Comparison of ENCODE assay signal across 8 cellular contexts in the genomic region with DNA sequence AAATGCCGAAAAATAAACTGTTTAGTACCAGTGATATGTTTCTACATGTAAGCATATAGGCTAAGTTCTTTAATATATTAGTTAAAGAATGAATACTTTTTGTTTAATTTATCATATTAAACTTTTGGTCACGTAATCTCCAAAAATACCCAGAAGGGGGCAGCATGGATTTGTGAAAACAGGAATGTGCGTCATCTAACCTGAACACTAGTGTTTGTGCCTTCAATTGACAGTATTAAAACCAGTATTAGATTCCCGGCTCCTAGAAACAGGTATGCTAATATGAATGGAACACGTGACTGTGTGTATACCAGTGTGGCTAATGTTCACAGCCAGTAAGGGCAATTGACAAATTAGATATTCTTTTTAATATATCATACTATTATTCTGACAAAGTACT. TPM values are rescaled to one million over a fixed set of nuclear protein-coding genes. Genes with fewer than 3 reads are reported as not detected.
DNase-seq lines count a peak whose midpoint lies in the region; ATAC-seq and TF ChIP-seq lines count a peak whose summit lies in the region.

No MANE protein-coding gene starts in this region.

- DNase-seq in stimulated activated CD8-positive, alpha-beta memory T cell treated with anti-CD3 and anti-CD28 coated beads, Interleukin-12 subunit alpha, Interleukin-12 subunit beta, amount 100 ng/mL, for 1 hour (ENCODE audit: low read depth): peak; percentile 6
- DNase-seq in stimulated activated CD8-positive, alpha-beta memory T cell treated with anti-CD3 and anti-CD28 coated beads, Interleukin-4, amount 100 ng/mL, for 48 hours: no peak
- peak; percentile 10 to 57 for DNase-seq in foreskin fibroblast
- DNase-seq in testis: peak; percentile 33
- DNase-seq in activated effector memory CD4-positive, alpha-beta T cell treated with anti-CD3 and anti-CD28 coated beads, Interleukin-2, amount 50 U/mL, for 16 hours: no peak
- DNase-seq in stomach: no peak

- no peaks in the 10 kb centered on the region for H3K79me2 ChIP-seq in Loucy (ENCODE audit: insufficient read depth, low read length)

- TF ChIP-seq CTCF in Loucy (conservative IDR thresholded peaks at IDR 0.05; ENCODE audit: low read length) (peak; percentile 55), foreskin fibroblast (IDR thresholded peaks at IDR 0.05; ENCODE audit: low read depth, low read length) (peak; percentile 41), testis (IDR thresholded peaks at IDR 0.05) (peak in 2 of 3 experiments; percentile 21 to 46), stomach (IDR thresholded peaks at IDR 0.05) (peak in 2 of 7 experiments; percentile 12 to 21)

- no peak overlapping the region for H2AFZ ChIP-seq in Loucy (ENCODE audit: low read length)

- H3K4me3 ChIP-seq in Loucy (ENCODE audit: low read length, poor library complexity, severe bottlenecking) (no peak overlapping the region), foreskin fibroblast (ENCODE audit: low read depth in 1 of 2, low read length in 2 of 2) (no peak overlapping the region), testis (no peak overlapping the region), stomach (no peak overlapping the region)

- H3K27ac ChIP-seq in testis: no peak overlapping the region
- no peak overlapping the region for H3K27ac ChIP-seq in stomach

- H3K36me3 ChIP-seq in Loucy (ENCODE audit: insufficient read depth, low read length) (no peaks in the 10 kb centered on the region), testis (ENCODE audit: low read depth, missing control alignments) (no peaks in the 10 kb centered on the region), stomach (peaks cover 0 to 7% (median under 1%) of the 10 kb centered on the region in 4 donors)

- no peaks in the 10 kb centered on the region for H3K9me2 ChIP-seq in Loucy (replicated peaks; ENCODE audit: low read depth, low read length)

- TF ChIP-seq EP300 in stomach (IDR thresholded peaks at IDR 0.05): no peak

- WGBS in testis, 2 donors: 60 to 69% methylated on average over 5 of the region's 5 CpGs
- WGBS in stomach, 5 donors: 37 to 50% (median 42%) methylated on average over 5 of the region's 5 CpGs

- peak; percentile 47; the same call in 1 of the 3 replicates for ATAC-seq in SK-N-SH treated with all-trans-retinoic acid at 6 μM for 48 hours

- no peaks in the 10 kb centered on the region for H3K9me3 ChIP-seq in Loucy (ENCODE audit: insufficient read depth, low read depth, low read length)
- H3K9me3 ChIP-seq in testis: no peaks in the 10 kb centered on the region
- no peaks in the 10 kb centered on the region for H3K9me3 ChIP-seq in stomach

- H3K4me1 ChIP-seq in Loucy (ENCODE audit: insufficient read depth, low read length, poor library complexity, severe bottlenecking) (no peaks in the 10 kb centered on the region), testis (no peaks in the 10 kb centered on the region), stomach (no peaks in the 10 kb centered on the region)

- no peaks in the 10 kb centered on the region for H3K27me3 ChIP-seq in Loucy (ENCODE audit: insufficient read depth, low read length, poor library complexity, severe bottlenecking)
- H3K27me3 ChIP-seq in testis: no peaks in the 10 kb centered on the region
- no peaks in the 10 kb centered on the region for H3K27me3 ChIP-seq in stomach

- H4K20me1 ChIP-seq in Loucy (ENCODE audit: insufficient read depth, low read length, poor library complexity, severe bottlenecking): no peaks in the 10 kb centered on the region

- H3K4me2 ChIP-seq in Loucy (ENCODE audit: low read depth, low read length, poor library complexity, severe bottlenecking): no peak overlapping the region

- intact Hi-C loops in testis (cut with DNase I; ENCODE audit: low total_unique reads): no loop called here
- intact Hi-C loops in stomach (cut with DNase I; ENCODE audit: low total_unique reads): no loop called here

- H3K9ac ChIP-seq in Loucy (ENCODE audit: low read depth, low read length, poor library complexity, severe bottlenecking): no peak overlapping the region

- H3F3A ChIP-seq in Loucy (ENCODE audit: low read depth): no peaks in the 10 kb centered on the region

- TF ChIP-seq POLR2A in testis (IDR thresholded peaks at IDR 0.05) (no peak), stomach (IDR thresholded peaks at IDR 0.05) (no peak)

TF ChIP-seq in SK-N-SH treated with all-trans-retinoic acid at 6 μM for 48 hours, 23 proteins besides CTCF, POLR2A, EP300 and RAD21:
- TF ChIP-seq ZNF70 (CRISPR knock-in tag; IDR thresholded peaks at IDR 0.05) (no peak), BACH2 (CRISPR knock-in tag; IDR thresholded peaks at IDR 0.05; ENCODE audit: borderline replicate concordance) (no peak), TCF4 (CRISPR knock-in tag; IDR thresholded peaks at IDR 0.05; ENCODE audit: borderline replicate concordance) (no peak), OSR1 (CRISPR knock-in tag; IDR thresholded peaks at IDR 0.05) (no peak), SNAI2 (CRISPR knock-in tag; IDR thresholded peaks at IDR 0.05) (no peak), RARB (CRISPR knock-in tag; IDR thresholded peaks at IDR 0.05) (no peak), ZNF8 (CRISPR knock-in tag; IDR thresholded peaks at IDR 0.05) (no peak), PPARA (CRISPR knock-in tag; IDR thresholded peaks at IDR 0.05; ENCODE audit: borderline replicate concordance) (no peak)
- TF ChIP-seq, protein P1, sequence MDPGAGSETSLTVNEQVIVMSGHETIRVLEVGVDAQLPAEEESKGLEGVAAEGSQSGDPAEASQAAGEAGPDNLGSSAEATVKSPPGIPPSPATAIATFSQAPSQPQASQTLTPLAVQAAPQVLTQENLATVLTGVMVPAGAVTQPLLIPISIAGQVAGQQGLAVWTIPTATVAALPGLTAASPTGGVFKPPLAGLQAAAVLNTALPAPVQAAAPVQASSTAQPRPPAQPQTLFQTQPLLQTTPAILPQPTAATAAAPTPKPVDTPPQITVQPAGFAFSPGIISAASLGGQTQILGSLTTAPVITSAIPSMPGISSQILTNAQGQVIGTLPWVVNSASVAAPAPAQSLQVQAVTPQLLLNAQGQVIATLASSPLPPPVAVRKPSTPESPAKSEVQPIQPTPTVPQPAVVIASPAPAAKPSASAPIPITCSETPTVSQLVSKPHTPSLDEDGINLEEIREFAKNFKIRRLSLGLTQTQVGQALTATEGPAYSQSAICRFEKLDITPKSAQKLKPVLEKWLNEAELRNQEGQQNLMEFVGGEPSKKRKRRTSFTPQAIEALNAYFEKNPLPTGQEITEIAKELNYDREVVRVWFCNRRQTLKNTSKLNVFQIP (CRISPR knock-in tag; IDR thresholded peaks at IDR 0.05; ENCODE audit: borderline replicate concordance, low read depth): no peak
- TF ChIP-seq, protein P2, sequence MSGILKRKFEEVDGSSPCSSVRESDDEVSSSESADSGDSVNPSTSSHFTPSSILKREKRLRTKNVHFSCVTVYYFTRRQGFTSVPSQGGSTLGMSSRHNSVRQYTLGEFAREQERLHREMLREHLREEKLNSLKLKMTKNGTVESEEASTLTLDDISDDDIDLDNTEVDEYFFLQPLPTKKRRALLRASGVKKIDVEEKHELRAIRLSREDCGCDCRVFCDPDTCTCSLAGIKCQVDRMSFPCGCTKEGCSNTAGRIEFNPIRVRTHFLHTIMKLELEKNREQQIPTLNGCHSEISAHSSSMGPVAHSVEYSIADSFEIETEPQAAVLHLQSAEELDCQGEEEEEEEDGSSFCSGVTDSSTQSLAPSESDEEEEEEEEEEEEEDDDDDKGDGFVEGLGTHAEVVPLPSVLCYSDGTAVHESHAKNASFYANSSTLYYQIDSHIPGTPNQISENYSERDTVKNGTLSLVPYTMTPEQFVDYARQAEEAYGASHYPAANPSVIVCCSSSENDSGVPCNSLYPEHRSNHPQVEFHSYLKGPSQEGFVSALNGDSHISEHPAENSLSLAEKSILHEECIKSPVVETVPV (CRISPR knock-in tag; IDR thresholded peaks at IDR 0.05): no peak
- TF ChIP-seq, protein P3, sequence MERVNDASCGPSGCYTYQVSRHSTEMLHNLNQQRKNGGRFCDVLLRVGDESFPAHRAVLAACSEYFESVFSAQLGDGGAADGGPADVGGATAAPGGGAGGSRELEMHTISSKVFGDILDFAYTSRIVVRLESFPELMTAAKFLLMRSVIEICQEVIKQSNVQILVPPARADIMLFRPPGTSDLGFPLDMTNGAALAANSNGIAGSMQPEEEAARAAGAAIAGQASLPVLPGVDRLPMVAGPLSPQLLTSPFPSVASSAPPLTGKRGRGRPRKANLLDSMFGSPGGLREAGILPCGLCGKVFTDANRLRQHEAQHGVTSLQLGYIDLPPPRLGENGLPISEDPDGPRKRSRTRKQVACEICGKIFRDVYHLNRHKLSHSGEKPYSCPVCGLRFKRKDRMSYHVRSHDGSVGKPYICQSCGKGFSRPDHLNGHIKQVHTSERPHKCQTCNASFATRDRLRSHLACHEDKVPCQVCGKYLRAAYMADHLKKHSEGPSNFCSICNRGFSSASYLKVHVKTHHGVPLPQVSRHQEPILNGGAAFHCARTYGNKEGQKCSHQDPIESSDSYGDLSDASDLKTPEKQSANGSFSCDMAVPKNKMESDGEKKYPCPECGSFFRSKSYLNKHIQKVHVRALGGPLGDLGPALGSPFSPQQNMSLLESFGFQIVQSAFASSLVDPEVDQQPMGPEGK (CRISPR knock-in tag; IDR thresholded peaks at IDR 0.05; ENCODE audit: borderline replicate concordance): no peak

RNA-seq across cellular contexts. Expression of a gene that starts 51.8 kb away (rescaled TPM):
- 10 to 100 TPM; 35.9 to 63.6 TPM for total RNA-seq in testis
- 19.4 TPM for polyA plus RNA-seq in testis (ENCODE audit: insufficient read depth, low read depth, low replicate concordance)
- total RNA-seq in stomach: 100 to 1,000 TPM in 2 of 5 donors, 10 to 100 TPM in 3; 27.2 to 250 (median 76.7) TPM
- 1 to 10 TPM; 1.7 to 3.1 (median 2.4) TPM for polyA plus RNA-seq in stomach

Comparison
In these comparisons a context has a peak if more than half of its experiments do, and no peak if none do; other contexts are left out.
1. DNase-seq: peak in stimulated activated CD8-positive, alpha-beta memory T cell treated with anti-CD3 and anti-CD28 coated beads, Interleukin-12 subunit alpha, Interleukin-12 subunit beta, amount 100 ng/mL, for 1 hour (single experiment), foreskin fibroblast (2 of 2) and testis (single experiment); none in stimulated activated CD8-positive, alpha-beta memory T cell treated with anti-CD3 and anti-CD28 coated beads, Interleukin-4, amount 100 ng/mL, for 48 hours (single experiment), activated effector memory CD4-positive, alpha-beta T cell treated with anti-CD3 and anti-CD28 coated beads, Interleukin-2, amount 50 U/mL, for 16 hours (single experiment) and stomach (single experiment).